13 cellular contexts compared by ENCODE assay signal in genomic region chr10:6522230-6522629, GRCh38.
"Had no signal": no experiment of that assay in that cellular context is flagged by ENCODE, and none has a peak within 500 bp of the region (broad histone marks: within the 10 kb centered on the region; RNA-seq: fewer than 3 reads in every experiment).

No MANE protein-coding gene starts in this region.

- H3K4me1 Mint-ChIP-seq: mesothelial cell of epicardium had no signal

- H3K27ac Mint-ChIP-seq: activated CD4-positive, alpha-beta memory T cell treated with anti-CD3 and anti-CD28 coated beads for 36 hours; activated T-helper 1 cell treated with anti-CD3 and anti-CD28 coated beads, Interleukin-12 subunit alpha, Interleukin-12 subunit beta, Interleukin-2, Interleukin-4 antibody, amounts not matched to agents 30 ng/mL and 10 ng/mL and 1 ng/mL, durations not matched to agents 14 hours and 24 hours and 36 hours; mesothelial cell of epicardium; type B pancreatic cell had no signal

- DNase-seq: activated CD4-positive, alpha-beta memory T cell treated with anti-CD3 and anti-CD28 coated beads for 36 hours; activated CD8-positive, alpha-beta memory T cell treated with anti-CD3 and anti-CD28 coated beads, Interleukin-2, amount 50 U/mL, for 4 hours; activated naive CD4-positive, alpha-beta T cell treated with Interleukin-2 at 50 U/mL for 16 hours; brain microvascular endothelial cell; dermis blood vessel endothelial cell; pancreas; stimulated activated CD4-positive, alpha-beta T cell treated with anti-CD3 and anti-CD28 coated beads, Interleukin-2, amount 100 ng/mL, for 48 hours; stimulated activated naive CD8-positive, alpha-beta T cell treated with anti-CD3 and anti-CD28 coated beads, Interleukin-15, Interleukin-2, amounts not matched to agents 100 U/mL and 50 U/mL, for 24 hours; SW 1271 had no signal

- H3K4me1 ChIP-seq: pancreas, suprapubic skin had no signal

- H3K9me3 ChIP-seq: pancreas, suprapubic skin had no signal

- H3K27me3 Mint-ChIP-seq: activated CD4-positive, alpha-beta memory T cell treated with anti-CD3 and anti-CD28 coated beads for 36 hours had no signal

- H3K9me3 Mint-ChIP-seq: activated CD4-positive, alpha-beta memory T cell treated with anti-CD3 and anti-CD28 coated beads for 36 hours; activated T-helper 1 cell treated with anti-CD3 and anti-CD28 coated beads, Interleukin-12 subunit alpha, Interleukin-12 subunit beta, Interleukin-2, Interleukin-4 antibody, amounts not matched to agents 30 ng/mL and 10 ng/mL and 1 ng/mL, durations not matched to agents 14 hours and 24 hours and 36 hours; mesothelial cell of epicardium; type B pancreatic cell had no signal

- H3K4me3 Mint-ChIP-seq: activated CD4-positive, alpha-beta memory T cell treated with anti-CD3 and anti-CD28 coated beads for 36 hours; activated T-helper 1 cell treated with anti-CD3 and anti-CD28 coated beads, Interleukin-12 subunit alpha, Interleukin-12 subunit beta, Interleukin-2, Interleukin-4 antibody, amounts not matched to agents 30 ng/mL and 10 ng/mL and 1 ng/mL, durations not matched to agents 14 hours and 24 hours and 36 hours; mesothelial cell of epicardium; type B pancreatic cell had no signal

- H3K27ac ChIP-seq: brain microvascular endothelial cell, pancreas, suprapubic skin had no signal

- H3K36me3 Mint-ChIP-seq: mesothelial cell of epicardium, type B pancreatic cell had no signal

- H3K36me3 ChIP-seq: brain microvascular endothelial cell, pancreas, suprapubic skin had no signal

- H3K27me3 ChIP-seq: brain microvascular endothelial cell, pancreas, suprapubic skin had no signal

- ATAC-seq: pancreas; stimulated activated naive CD8-positive, alpha-beta T cell treated with anti-CD3 and anti-CD28 coated beads, Interleukin-15, Interleukin-2, amounts not matched to agents 100 U/mL and 50 U/mL, for 24 hours had no signal

- H3K4me3 ChIP-seq: pancreas, suprapubic skin had no signal
